15 cellular contexts compared by ENCODE assay signal in the genomic region with DNA sequence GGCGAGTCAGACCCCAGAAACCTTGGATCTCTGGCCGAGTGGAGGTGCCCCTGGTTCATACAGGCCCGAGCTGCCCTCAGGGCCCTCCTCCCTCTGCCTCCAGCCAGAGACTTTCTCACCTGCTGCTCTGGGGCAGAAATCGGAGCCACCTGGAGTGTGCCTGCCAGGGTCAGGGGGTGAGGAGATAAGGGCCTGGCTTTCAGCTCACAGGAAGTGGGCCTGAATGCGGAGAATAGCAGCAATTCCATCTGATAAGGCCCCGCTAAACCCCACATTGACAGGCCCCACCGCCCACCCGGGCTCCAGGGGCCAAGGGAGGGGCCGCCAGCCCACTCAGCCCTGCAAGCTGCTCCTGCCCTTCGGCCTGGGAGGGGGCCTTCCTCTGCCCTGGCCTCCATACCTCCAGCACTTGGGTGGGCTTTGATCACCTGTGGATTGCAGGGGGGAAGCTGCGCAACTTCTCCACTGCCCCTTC.
"Had no signal": no experiment of that assay in that cellular context is flagged by ENCODE, and none has a peak within 500 bp of the region (broad histone marks: within the 10 kb centered on the region; RNA-seq: fewer than 3 reads in every experiment).

No MANE protein-coding gene starts in this region.

- H3K9me3 Mint-ChIP-seq: activated CD4-positive, alpha-beta T cell treated with anti-CD3 and anti-CD28 coated beads, Interleukin-2, amount 10 ng/mL, durations not matched to agents 24 days and 14 days; activated naive CD4-positive, alpha-beta T cell treated with anti-CD3 and anti-CD28 coated beads for 36 hours; activated T-cell treated with anti-CD3 and anti-CD28 coated beads, Interleukin-2, amount 50 U/mL, for 4 hours; stimulated activated naive CD8-positive, alpha-beta T cell treated with anti-CD3 and anti-CD28 coated beads, Interleukin-15, amount 100 ng/mL, for 72 hours had no signal

- H3K27ac ChIP-seq: brain microvascular endothelial cell, psoas muscle, skin epidermis had no signal

- DNase-seq: activated CD4-positive, alpha-beta T cell treated with anti-CD3 and anti-CD28 coated beads, Interleukin-2, amount 10 ng/mL, durations not matched to agents 24 days and 14 days; activated CD4-positive, CD25-positive, alpha-beta regulatory T cell; activated CD8-positive, alpha-beta memory T cell treated with anti-CD3 and anti-CD28 coated beads, Interleukin-2, amount 50 U/mL, for 4 hours; activated naive CD4-positive, alpha-beta T cell treated with anti-CD3 and anti-CD28 coated beads for 36 hours; activated T-cell treated with anti-CD3 and anti-CD28 coated beads, Interleukin-2, amount 50 U/mL, for 4 hours; brain microvascular endothelial cell; effector CD8-positive, alpha-beta T cell; islet precursor cell; psoas muscle; stimulated activated naive CD8-positive, alpha-beta T cell treated with anti-CD3 and anti-CD28 coated beads, Interleukin-15, amount 100 ng/mL, for 72 hours; T-helper 1 cell; T-helper 9 cell had no signal

- H3K27me3 ChIP-seq: brain microvascular endothelial cell had no signal

- H3K4me1 Mint-ChIP-seq: activated CD4-positive, alpha-beta T cell treated with anti-CD3 and anti-CD28 coated beads, Interleukin-2, amount 10 ng/mL, durations not matched to agents 24 days and 14 days; stimulated activated naive CD8-positive, alpha-beta T cell treated with anti-CD3 and anti-CD28 coated beads, Interleukin-15, amount 100 ng/mL, for 72 hours had no signal

- H3K27ac Mint-ChIP-seq: activated CD4-positive, alpha-beta T cell treated with anti-CD3 and anti-CD28 coated beads, Interleukin-2, amount 10 ng/mL, durations not matched to agents 24 days and 14 days; activated naive CD4-positive, alpha-beta T cell treated with anti-CD3 and anti-CD28 coated beads for 36 hours; stimulated activated naive CD8-positive, alpha-beta T cell treated with anti-CD3 and anti-CD28 coated beads, Interleukin-15, amount 100 ng/mL, for 72 hours had no signal

- H3K36me3 ChIP-seq: brain microvascular endothelial cell had no signal

- H3K4me3 ChIP-seq: psoas muscle, skin epidermis had no signal

- H3K4me3 Mint-ChIP-seq: activated CD4-positive, alpha-beta T cell treated with anti-CD3 and anti-CD28 coated beads, Interleukin-2, amount 10 ng/mL, durations not matched to agents 24 days and 14 days; activated naive CD4-positive, alpha-beta T cell treated with anti-CD3 and anti-CD28 coated beads for 36 hours; activated T-cell treated with anti-CD3 and anti-CD28 coated beads, Interleukin-2, amount 50 U/mL, for 4 hours; stimulated activated naive CD8-positive, alpha-beta T cell treated with anti-CD3 and anti-CD28 coated beads, Interleukin-15, amount 100 ng/mL, for 72 hours had no signal

- H3K9me3 ChIP-seq: psoas muscle had no signal

- H3K27me3 Mint-ChIP-seq: activated CD4-positive, alpha-beta T cell treated with anti-CD3 and anti-CD28 coated beads, Interleukin-2, amount 10 ng/mL, durations not matched to agents 24 days and 14 days had no signal

- ATAC-seq: activated T-cell treated with anti-CD3 and anti-CD28 coated beads, Interleukin-2, amount 50 U/mL, for 4 hours; left lobe of liver; right cardiac atrium; stimulated activated naive CD8-positive, alpha-beta T cell treated with anti-CD3 and anti-CD28 coated beads, Interleukin-15, amount 100 ng/mL, for 72 hours had no signal

- H3K4me1 ChIP-seq: psoas muscle had no signal
